ENCODE assay signal across 1 cellular context in the genomic region with DNA sequence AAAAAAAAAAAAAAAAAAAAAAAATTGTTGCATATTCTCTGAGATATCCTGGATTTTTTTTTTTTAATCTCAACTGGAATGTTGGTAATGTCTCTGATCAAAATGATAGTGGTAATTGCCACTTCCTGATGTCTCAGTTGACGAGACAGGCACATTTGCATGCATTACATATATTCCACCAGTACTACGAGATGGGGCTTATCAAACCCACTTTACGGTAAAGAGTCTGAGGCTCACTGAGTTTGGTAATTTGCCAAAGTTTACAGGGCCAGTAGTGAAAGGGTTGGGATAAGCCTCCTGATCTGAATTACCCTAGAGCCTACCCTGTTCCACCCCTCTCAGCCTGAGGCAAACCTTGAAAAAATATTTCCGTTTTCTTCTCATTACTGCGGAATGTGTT.
TF ChIP-seq lines count a peak whose summit lies in the region.

No MANE protein-coding gene starts in this region.

TF ChIP-seq in K562, 482 proteins besides CTCF, POLR2A, EP300 and RAD21:
- peak; percentile 30 for TF ChIP-seq NFIC (IDR thresholded peaks at IDR 0.05)
- TF ChIP-seq, protein P1, sequence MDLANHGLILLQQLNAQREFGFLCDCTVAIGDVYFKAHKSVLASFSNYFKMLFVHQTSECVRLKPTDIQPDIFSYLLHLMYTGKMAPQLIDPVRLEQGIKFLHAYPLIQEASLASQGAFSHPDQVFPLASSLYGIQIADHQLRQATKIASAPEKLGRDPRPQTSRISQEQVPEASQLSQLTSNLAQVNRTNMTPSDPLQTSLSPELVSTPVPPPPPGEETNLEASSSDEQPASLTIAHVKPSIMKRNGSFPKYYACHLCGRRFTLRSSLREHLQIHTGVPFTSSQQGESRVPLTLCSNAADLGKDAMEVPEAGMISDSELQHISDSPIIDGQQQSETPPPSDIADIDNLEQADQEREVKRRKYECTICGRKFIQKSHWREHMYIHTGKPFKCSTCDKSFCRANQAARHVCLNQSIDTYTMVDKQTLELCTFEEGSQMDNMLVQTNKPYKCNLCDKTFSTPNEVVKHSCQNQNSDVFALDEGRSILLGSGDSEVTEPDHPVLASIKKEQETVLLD (IDR thresholded peaks at IDR 0.05), result no peak
